Comparison of ENCODE assay signal across 1 cellular context in the genomic region with DNA sequence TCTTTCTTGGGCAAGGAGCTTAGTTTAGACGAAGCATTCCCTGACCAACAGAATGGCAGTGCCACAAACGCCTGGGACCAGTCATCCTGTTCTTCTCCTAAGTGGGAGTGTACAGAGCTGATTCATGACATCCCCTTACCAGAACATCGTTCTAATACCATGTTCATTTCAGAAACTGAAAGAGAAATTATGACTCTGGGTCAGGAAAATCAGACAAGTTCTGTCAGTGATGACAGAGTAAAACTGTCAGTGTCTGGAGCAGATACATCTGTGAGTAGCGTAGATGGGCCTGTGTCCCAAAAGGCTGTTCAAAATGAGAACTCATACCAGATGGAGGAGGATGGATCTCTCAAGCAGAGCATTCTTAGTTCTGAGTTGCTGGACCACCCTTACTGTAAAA.
TF ChIP-seq lines count a peak whose summit lies in the region.

No MANE protein-coding gene starts in this region.

TF ChIP-seq in GM12878, 131 proteins besides CTCF, POLR2A, EP300 and RAD21:
- peak; percentile 60; the same call in 1 of the 2 replicates for TF ChIP-seq POLR2AphosphoS5 (IDR thresholded peaks at IDR 0.05; ENCODE audit: low read length)
- no peak for TF ChIP-seq FOXM1 (IDR thresholded peaks at IDR 0.05; ENCODE audit: low read depth, low read length)
